In genomic region chr5:57383093-57383861, GRCh38 we compare ENCODE assay signal across 8 cellular contexts.
DNase-seq lines count a peak whose midpoint lies in the region; ATAC-seq and TF ChIP-seq lines count a peak whose summit lies in the region.

No MANE protein-coding gene starts in this region.

- H3K27ac Mint-ChIP-seq in Calu3 (ENCODE audit: unreplicated experiment) = peak overlapping the region; percentile 45
- peak overlapping the region in 1 of 9 donors; percentile 46 for H3K27ac Mint-ChIP-seq in naive thymus-derived CD4-positive, alpha-beta T cell

- H3K79me2 ChIP-seq in OCI-LY3 (ENCODE audit: low read length) = no peaks in the 10 kb centered on the region

- TF ChIP-seq CTCF in Calu3 (IDR thresholded peaks at IDR 0.05; ENCODE audit: unreplicated experiment) = peak; percentile 27
- no peak for TF ChIP-seq CTCF in OCI-LY3 (IDR thresholded peaks at IDR 0.05; ENCODE audit: low read depth, low read length)
- peak; percentile 68 for TF ChIP-seq CTCF in brain microvascular endothelial cell (IDR thresholded peaks at IDR 0.05; ENCODE audit: low read depth, low read length, missing control alignments)
- no peak for TF ChIP-seq CTCF in tibial nerve (IDR thresholded peaks at IDR 0.05)

- H3K4me3 ChIP-seq in OCI-LY3 (ENCODE audit: low read length) (no peak overlapping the region), brain microvascular endothelial cell (ENCODE audit: low read depth, low read length) (no peak overlapping the region), tibial nerve (no peak overlapping the region)
- H3K4me3 ChIP-seq in naive thymus-derived CD4-positive, alpha-beta T cell (ENCODE audit: low read length) = no peak overlapping the region

- no peak for TF ChIP-seq POLR2A in tibial nerve (IDR thresholded peaks at IDR 0.05)

- no peaks in the 10 kb centered on the region for H3K9me3 ChIP-seq in OCI-LY3 (ENCODE audit: insufficient read depth, low read length)
- H3K9me3 ChIP-seq in naive thymus-derived CD4-positive, alpha-beta T cell (ENCODE audit: control insufficient read depth in 2 of 3, low read length in 3 of 3) = no peaks in the 10 kb centered on the region
- no peaks in the 10 kb centered on the region for H3K9me3 ChIP-seq in tibial nerve

- H2AFZ ChIP-seq in OCI-LY3 (ENCODE audit: low read depth, low read length) = no peak overlapping the region

- H3K36me3 Mint-ChIP-seq in Calu3 (ENCODE audit: insufficient read depth, unreplicated experiment) = no peaks in the 10 kb centered on the region
- peaks cover 0 to 4% (median 0%) of the 10 kb centered on the region in 5 donors for H3K36me3 Mint-ChIP-seq in naive thymus-derived CD4-positive, alpha-beta T cell

- peak overlapping the region; percentile 8 for H3K4me3 Mint-ChIP-seq in Calu3 (ENCODE audit: low read depth, unreplicated experiment)
- peak overlapping the region in 1 of 10 donors; percentile 5 for H3K4me3 Mint-ChIP-seq in naive thymus-derived CD4-positive, alpha-beta T cell

- H4K20me1 ChIP-seq in OCI-LY3 (ENCODE audit: insufficient read depth, low read length) = no peaks in the 10 kb centered on the region

- DNase-seq in Calu3 (peak; percentile 49), brain microvascular endothelial cell (peak; percentile 93), tibial nerve (ENCODE audit: low spot score in 2 of 2) (no peak)
- DNase-seq in naive thymus-derived CD4-positive, alpha-beta T cell = peak in 1 of 9 donors; percentile 35

- no peaks in the 10 kb centered on the region for H3K9me3 Mint-ChIP-seq in Calu3 (ENCODE audit: low read depth, unreplicated experiment)
- peaks cover 0 to 4% (median 0%) of the 10 kb centered on the region in 11 donors for H3K9me3 Mint-ChIP-seq in naive thymus-derived CD4-positive, alpha-beta T cell

- H3K27ac ChIP-seq in OCI-LY3 (ENCODE audit: low read length) = no peak overlapping the region
- peak overlapping the region; percentile 73 for H3K27ac ChIP-seq in brain microvascular endothelial cell
- no peak overlapping the region for H3K27ac ChIP-seq in naive thymus-derived CD4-positive, alpha-beta T cell (ENCODE audit: low read depth, low read length)
- H3K27ac ChIP-seq in tibial nerve = no peak overlapping the region

- CTCF ChIA-PET in Calu3 (lab: Charles Lee) = interaction anchor here (0.7 to 0.9 kb wide), 3 partner anchors 49 to 505 kb away, joined by 3 to 4 read pairs (median 3); no protein-coding TSS in a partner anchor
- CTCF ChIA-PET in naive thymus-derived CD4-positive, alpha-beta T cell (lab: Charles Lee) = no interaction called here

- peak; percentile 31 for ATAC-seq in naive thymus-derived CD4-positive, alpha-beta T cell
- ATAC-seq in HG03354 (IDR thresholded peaks at IDR 0.05; ENCODE audit: poor library complexity, severe bottlenecking, unreplicated experiment) (no peak), HG02759 (IDR thresholded peaks at IDR 0.05; ENCODE audit: unreplicated experiment) (no peak), GM18907 (IDR thresholded peaks at IDR 0.05; ENCODE audit: unreplicated experiment) (no peak)

- no peaks in the 10 kb centered on the region for H3K36me3 ChIP-seq in OCI-LY3 (replicated peaks; ENCODE audit: low read depth, low read length)
- H3K36me3 ChIP-seq in brain microvascular endothelial cell (replicated peaks) = no peaks in the 10 kb centered on the region
- no peaks in the 10 kb centered on the region for H3K36me3 ChIP-seq in naive thymus-derived CD4-positive, alpha-beta T cell (ENCODE audit: control insufficient read depth in 2 of 3, insufficient read depth in 3 of 3, low read length in 3 of 3)
- no peaks in the 10 kb centered on the region for H3K36me3 ChIP-seq in tibial nerve

- H3K4me1 Mint-ChIP-seq in Calu3 (ENCODE audit: low read depth, unreplicated experiment) = peaks cover 23% of the 10 kb centered on the region
- H3K4me1 Mint-ChIP-seq in naive thymus-derived CD4-positive, alpha-beta T cell = peaks cover 2 to 12% (median 8%) of the 10 kb centered on the region in 7 donors

- H3K9ac ChIP-seq in OCI-LY3 (ENCODE audit: low read length) = no peak overlapping the region

- H3K27me3 ChIP-seq in OCI-LY3 (ENCODE audit: low read depth, low read length) (no peaks in the 10 kb centered on the region), brain microvascular endothelial cell (replicated peaks) (no peaks in the 10 kb centered on the region), tibial nerve (no peaks in the 10 kb centered on the region)
- H3K27me3 ChIP-seq in naive thymus-derived CD4-positive, alpha-beta T cell (ENCODE audit: control insufficient read depth in 2 of 2, insufficient read depth in 2 of 2, low read length in 2 of 2) = no peaks in the 10 kb centered on the region

- intact Hi-C loops in Calu3 (cut with micrococcal nuclease; ENCODE audit: unreplicated experiment) = loop anchor here (5.0 kb wide), 1 partner anchor 49 kb away; no protein-coding TSS in a partner anchor
- intact Hi-C loops in naive thymus-derived CD4-positive, alpha-beta T cell (cut with micrococcal nuclease) = loop anchor here (5.0 to 10.0 kb wide), 3 partner anchors 86 to 1079 kb away; partner anchors contain the start of gene PLK2 (in 1 of the 2)

- peak overlapping the region; percentile 20; the same call in 1 of the 2 replicates for H3K4me2 ChIP-seq in OCI-LY3 (ENCODE audit: low read length)

- no peak for TF ChIP-seq EP300 in tibial nerve (IDR thresholded peaks at IDR 0.05)

- H3K4me1 ChIP-seq in OCI-LY3 (ENCODE audit: low read length) (no peaks in the 10 kb centered on the region), tibial nerve (peaks cover 0 to 7% (median 0%) of the 10 kb centered on the region in 4 donors)
- no peaks in the 10 kb centered on the region for H3K4me1 ChIP-seq in naive thymus-derived CD4-positive, alpha-beta T cell (ENCODE audit: control insufficient read depth in 2 of 2, insufficient read depth in 2 of 2, low read length in 2 of 2)

- 17 to 19% methylated on average over 9 of the region's 9 CpGs for WGBS in tibial nerve, 2 donors

- POLR2A ChIA-PET in naive thymus-derived CD4-positive, alpha-beta T cell (lab: Charles Lee) = interaction anchor here (0.9 kb wide), 1 partner anchor 221 kb away, joined by 4 read pairs; no protein-coding TSS in a partner anchor

- no peaks in the 10 kb centered on the region for H3K27me3 Mint-ChIP-seq in Calu3 (ENCODE audit: unreplicated experiment)
- H3K27me3 Mint-ChIP-seq in naive thymus-derived CD4-positive, alpha-beta T cell = peaks cover 0 to 3% (median 0%) of the 10 kb centered on the region in 5 donors

- no TSS peak for BruUV-seq in Calu3 (replicated peaks; lab: Mats Ljungman, UMichigan)

- in situ Hi-C loops in brain microvascular endothelial cell (cut with HindIII; ENCODE audit: low pct_ligation_motif_present, low sequenced_read_pairs) = no loop called here

Comparison
In these comparisons a context has a peak if more than half of its experiments do, and no peak if none do; other contexts are left out.
1. DNase-seq: peak in Calu3 (single experiment) and brain microvascular endothelial cell (single experiment); none in tibial nerve (0 of 2).
2. CTCF ChIP-seq: peak in Calu3 (single experiment) and brain microvascular endothelial cell (single experiment); none in OCI-LY3 (single experiment) and tibial nerve (0 of 5).